9 cellular contexts compared by ENCODE assay signal in the genomic region with DNA sequence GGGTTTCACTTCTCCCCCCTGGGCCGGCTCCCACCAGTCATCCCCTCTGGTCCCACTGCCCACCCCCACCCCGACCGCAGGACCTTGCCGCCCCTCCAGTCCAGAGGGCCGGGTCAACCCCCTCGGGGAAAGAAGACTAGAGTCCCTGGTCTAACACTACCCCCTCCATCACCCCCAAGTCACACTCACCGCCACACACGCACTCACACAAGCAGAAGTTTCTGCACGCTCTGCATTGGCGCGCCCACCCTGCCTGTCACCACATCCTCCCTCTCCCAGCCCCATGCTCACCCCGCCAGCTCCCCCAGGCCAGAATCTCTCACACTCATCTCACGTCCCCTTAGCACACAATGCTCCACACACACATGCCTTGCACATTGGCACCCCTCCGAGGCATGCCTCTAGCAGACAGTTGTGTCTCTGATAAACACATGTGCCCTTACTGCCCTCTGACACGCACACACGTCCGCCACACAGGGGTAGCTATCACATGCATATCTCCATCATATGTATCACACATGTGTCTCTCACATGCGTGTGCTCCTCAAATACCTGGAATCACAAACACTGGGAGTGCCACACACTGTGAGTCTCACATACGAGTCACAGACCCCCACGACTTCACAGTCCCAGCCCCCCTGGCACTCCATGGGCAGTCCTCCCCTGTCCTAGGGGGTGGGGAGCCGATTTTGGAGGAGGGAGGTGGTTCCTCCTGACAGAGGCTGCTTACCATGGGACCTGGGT. TPM values are rescaled to one million over a fixed set of nuclear protein-coding genes. Genes with fewer than 3 reads are reported as not detected.
DNase-seq lines count a peak whose midpoint lies in the region; ATAC-seq and TF ChIP-seq lines count a peak whose summit lies in the region.
"Had no signal": no experiment of that assay in that cellular context is flagged by ENCODE, and none has a peak within 500 bp of the region (broad histone marks: within the 10 kb centered on the region; RNA-seq: fewer than 3 reads in every experiment).

No MANE protein-coding gene starts in this region.

- no peak overlapping the region for H3K9ac ChIP-seq in BLaER1

- H3K27ac ChIP-seq in BLaER1 (no peak overlapping the region), KOPT-K1 (ENCODE audit: low read depth, low read length, poor library complexity, severe bottlenecking) (peak overlapping the region; percentile 55), esophagus squamous epithelium (peak overlapping the region; percentile 34 to 85 (median 68)), prostate gland (no peak overlapping the region)

- DNase-seq in esophagus squamous epithelium (lab: John Stamatoyannopoulos, UW): no peak
- DNase-seq in prostate gland (ENCODE audit: low spot score): no peak
- DNase-seq in effector CD8-positive, alpha-beta T cell (lab: John Stamatoyannopoulos, UW): no peak
- no peak for DNase-seq in glomerular visceral epithelial cell (ENCODE audit: extremely low spot score)
- no peak for DNase-seq in NCI-H1048 (lab: John Stamatoyannopoulos, UW)

- intact Hi-C loops in esophagus squamous epithelium (cut with DNase I) (no loop called here), prostate gland (cut with DNase I) (no loop called here)

- no peak for ATAC-seq in GM19351 (IDR thresholded peaks at IDR 0.05; ENCODE audit: unreplicated experiment)

- H3K4me1 ChIP-seq in BLaER1 (peaks cover 78% of the 10 kb centered on the region), esophagus squamous epithelium (peaks cover 8 to 80% (median 17%) of the 10 kb centered on the region in 3 donors), prostate gland (replicated peaks) (no peaks in the 10 kb centered on the region)

- H3K4me2 ChIP-seq in BLaER1: peak overlapping the region; percentile 79

- H3K36me3 ChIP-seq in BLaER1 (no peaks in the 10 kb centered on the region), KOPT-K1 (ENCODE audit: insufficient read depth, low read length) (no peaks in the 10 kb centered on the region), esophagus squamous epithelium (no peaks in the 10 kb centered on the region), prostate gland (no peaks in the 10 kb centered on the region)

- peaks cover 20% of the 10 kb centered on the region for H3K27me3 ChIP-seq in BLaER1
- peaks cover 0 to 55% (median 0%) of the 10 kb centered on the region in 4 donors for H3K27me3 ChIP-seq in esophagus squamous epithelium
- H3K27me3 ChIP-seq in prostate gland (replicated peaks; ENCODE audit: insufficient read depth): no peaks in the 10 kb centered on the region

- peak overlapping the region; percentile 54; the same call in 1 of the 2 replicates for H3K4me3 ChIP-seq in BLaER1
- H3K4me3 ChIP-seq in esophagus squamous epithelium: peak overlapping the region; percentile 25 to 63 (median 46)
- peak overlapping the region; percentile 15 to 26 for H3K4me3 ChIP-seq in prostate gland
- H3K4me3 ChIP-seq: lung had no signal

- TF ChIP-seq POLR2A in esophagus squamous epithelium (IDR thresholded peaks at IDR 0.05): no peak
- TF ChIP-seq POLR2A in prostate gland (IDR thresholded peaks at IDR 0.05): no peak

- no peaks in the 10 kb centered on the region for H3K9me3 ChIP-seq in BLaER1
- H3K9me3 ChIP-seq in KOPT-K1 (ENCODE audit: insufficient read depth, low read length, poor library complexity, severe bottlenecking): no peaks in the 10 kb centered on the region
- no peaks in the 10 kb centered on the region for H3K9me3 ChIP-seq in esophagus squamous epithelium
- H3K9me3 ChIP-seq in prostate gland: no peaks in the 10 kb centered on the region

- WGBS in esophagus squamous epithelium, 2 donors: 65 to 75% methylated on average over 8 to 13 of the region's 21 CpGs
- 69% methylated on average over 21 of the region's 21 CpGs for WGBS in prostate gland

- TF ChIP-seq CTCF in esophagus squamous epithelium (IDR thresholded peaks at IDR 0.05) (no peak), prostate gland (IDR thresholded peaks at IDR 0.05) (no peak)

- H4K20me1 ChIP-seq in BLaER1: peaks cover 20% of the 10 kb centered on the region; the same call in 1 of the 2 replicates

RNA-seq across cellular contexts. Expression of gene FBLN2, which starts 0.8 kb away (rescaled TPM):
- total RNA-seq in esophagus squamous epithelium: 100 to 1,000 TPM in 1 of 4 donors, 10 to 100 TPM in 2, 1 to 10 TPM in 1; 6.3 to 122 (median 25.7) TPM
- total RNA-seq in prostate gland: 100 to 1,000 TPM in 1 of 2 donors, 10 to 100 TPM in 1; 12.8 to 318 TPM

Comparison
In these comparisons a context has a peak if more than half of its experiments do, and no peak if none do; other contexts are left out.
1. H3K27ac ChIP-seq: peak in KOPT-K1 (single experiment) and esophagus squamous epithelium (4 of 4); none in BLaER1 (single experiment) and prostate gland (0 of 2).
2. Peak in every context shown above with its lines, with median percentiles within 50 percentile points of each other: H3K4me3 ChIP-seq.